In genomic region chr18:35049111-35050003, GRCh38 we compare ENCODE assay signal across 2 cellular contexts.
TF ChIP-seq lines count a peak whose summit lies in the region.

No MANE protein-coding gene starts in this region.

TF ChIP-seq in SK-N-SH, 30 proteins besides CTCF, POLR2A, EP300 and RAD21 (continued from another document):
- no peak for TF ChIP-seq USF1 (IDR thresholded peaks at IDR 0.05; ENCODE audit: borderline replicate concordance, low read depth)
- TF ChIP-seq MXI1 (IDR thresholded peaks at IDR 0.05; ENCODE audit: low read depth, low read length), result no peak
- no peak for TF ChIP-seq FOXM1 (IDR thresholded peaks at IDR 0.05; ENCODE audit: low read depth)
- no peak for TF ChIP-seq ELF1 (IDR thresholded peaks at IDR 0.05)
- no peak for TF ChIP-seq SMC3 (IDR thresholded peaks at IDR 0.05; ENCODE audit: low read depth, low read length)
- TF ChIP-seq FOSL2 (IDR thresholded peaks at IDR 0.05; ENCODE audit: borderline replicate concordance, low read depth), result no peak
- TF ChIP-seq RCOR1 (IDR thresholded peaks at IDR 0.05; ENCODE audit: low read length), result no peak
- TF ChIP-seq GABPA (IDR thresholded peaks at IDR 0.05; ENCODE audit: low read depth), result no peak
- TF ChIP-seq JUND (IDR thresholded peaks at IDR 0.05), result no peak
- no peak for TF ChIP-seq REST (IDR thresholded peaks at IDR 0.05; ENCODE audit: low read depth, low read length)
- TF ChIP-seq FOXJ3 (CRISPR knock-in tag; IDR thresholded peaks at IDR 0.05), result no peak
- TF ChIP-seq ZBTB33 (IDR thresholded peaks at IDR 0.05; ENCODE audit: borderline replicate concordance, low read depth), result no peak
- TF ChIP-seq NFIC (IDR thresholded peaks at IDR 0.05; ENCODE audit: borderline replicate concordance), result no peak
- no peak for TF ChIP-seq PBX3 (IDR thresholded peaks at IDR 0.05)
- no peak for TF ChIP-seq USF2 (IDR thresholded peaks at IDR 0.05; ENCODE audit: borderline replicate concordance, low read depth, low read length)
- no peak for TF ChIP-seq MEF2A (IDR thresholded peaks at IDR 0.05; ENCODE audit: borderline replicate concordance, low read depth)
TF ChIP-seq in SK-N-SH: peak in this region for 0.

TF ChIP-seq in SK-N-SH treated with all-trans-retinoic acid at 6 μM for 48 hours, 23 proteins besides CTCF, POLR2A, EP300 and RAD21 (continued from another document):
- TF ChIP-seq CSRNP3 (CRISPR knock-in tag; IDR thresholded peaks at IDR 0.05), result no peak
- no peak for TF ChIP-seq BACH2 (CRISPR knock-in tag; IDR thresholded peaks at IDR 0.05; ENCODE audit: borderline replicate concordance)
- TF ChIP-seq ZC3H10 (CRISPR knock-in tag; IDR thresholded peaks at IDR 0.05), result no peak
- no peak for TF ChIP-seq ZNF565 (CRISPR knock-in tag; conservative IDR thresholded peaks at IDR 0.05; ENCODE audit: low read depth)
- TF ChIP-seq TOX (CRISPR knock-in tag; IDR thresholded peaks at IDR 0.05; ENCODE audit: borderline replicate concordance), result no peak
- TF ChIP-seq TCF4 (CRISPR knock-in tag; IDR thresholded peaks at IDR 0.05; ENCODE audit: borderline replicate concordance), result no peak
- TF ChIP-seq CSDC2 (CRISPR knock-in tag; IDR thresholded peaks at IDR 0.05), result no peak
